In the genomic region with DNA sequence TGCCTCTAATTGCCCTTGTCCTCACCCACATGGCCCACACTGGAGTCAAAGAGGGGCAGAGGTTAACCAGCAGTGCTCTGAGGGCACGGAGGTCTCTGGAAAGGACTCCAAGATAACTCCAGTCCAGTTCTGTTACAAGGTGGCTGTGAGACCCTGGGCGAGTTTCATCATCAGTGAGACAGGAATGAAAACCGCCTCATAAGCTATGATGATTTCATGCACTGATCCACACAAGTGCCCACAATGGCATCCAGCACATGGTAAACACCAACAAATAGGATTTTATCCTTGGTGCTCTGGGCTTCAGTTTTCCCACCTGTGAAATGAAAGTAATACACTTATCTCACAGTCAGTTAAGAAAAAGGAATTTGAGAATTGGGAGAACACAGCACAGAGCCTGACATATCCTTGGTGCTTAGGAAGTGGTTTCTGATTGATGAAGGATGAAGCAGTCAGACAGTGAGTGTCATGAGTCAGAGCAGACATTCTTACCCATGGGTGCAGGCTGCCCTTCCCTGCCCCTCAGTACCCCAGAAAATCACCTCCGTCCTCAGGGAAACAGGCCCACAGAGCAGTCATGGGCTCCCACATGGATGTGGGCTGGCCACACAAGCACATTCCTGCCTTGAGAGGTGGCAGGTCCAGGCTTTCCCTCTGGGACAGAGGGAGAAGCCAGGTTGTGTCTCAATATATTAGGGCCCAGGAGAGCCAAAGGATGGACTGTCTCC, we compare ENCODE assay signal across 15 cellular contexts. TPM values are rescaled to one million over a fixed set of nuclear protein-coding genes. Genes with fewer than 3 reads are reported as not detected.
DNase-seq lines count a peak whose midpoint lies in the region; ATAC-seq, FAIRE-seq and TF ChIP-seq lines count a peak whose summit lies in the region.
"Had no signal": no experiment of that assay in that cellular context is flagged by ENCODE, and none has a peak within 500 bp of the region (broad histone marks: within the 10 kb centered on the region; RNA-seq: fewer than 3 reads in every experiment).

No MANE protein-coding gene starts in this region.

- H3K27ac ChIP-seq in OCI-LY7 (ENCODE audit: low read depth, low read length, poor library complexity, severe bottlenecking) (no peak overlapping the region), heart right ventricle (peak overlapping the region in 8 of 10 donors; percentile 3 to 69 (median 53)), skeletal muscle tissue (ENCODE audit: low read depth, low read length) (peak overlapping the region; percentile 19)
- H3K27ac ChIP-seq: WERI-Rb-1 had no signal

- TF ChIP-seq CTCF in OCI-LY7 (conservative IDR thresholded peaks at IDR 0.05; ENCODE audit: low read length), result no peak
- no peak for TF ChIP-seq CTCF in heart right ventricle (IDR thresholded peaks at IDR 0.05)

- POLR2A ChIA-PET in OCI-LY7 (lab: Charles Lee), result no interaction called here

- no peaks in the 10 kb centered on the region for H3K36me3 ChIP-seq in OCI-LY7 (ENCODE audit: insufficient read depth, low read length)
- no peaks in the 10 kb centered on the region for H3K36me3 ChIP-seq in heart right ventricle
- H3K36me3 ChIP-seq in skeletal muscle tissue (ENCODE audit: control insufficient read depth in 3 of 3, insufficient read depth in 3 of 3, low read length in 3 of 3), result no peaks in the 10 kb centered on the region
- H3K36me3 ChIP-seq: MG63, WERI-Rb-1 had no signal

- WGBS in heart right ventricle, 2 donors, result 89 to 94% methylated on average over 4 of the region's 4 CpGs

- peak; percentile 61 for DNase-seq in activated CD4-positive, alpha-beta T cell treated with anti-CD3 and anti-CD28 coated beads, Interleukin-2, amount 10 ng/mL, durations not matched to agents 24 days and 14 days
- DNase-seq in activated CD4-positive, alpha-beta T cell treated with anti-CD3 and anti-CD28 coated beads for 48 hours, result no peak
- no peak for DNase-seq in OCI-LY7 (ENCODE audit: low spot score)
- DNase-seq in heart right ventricle, result no peak
- DNase-seq in germinal center (ENCODE audit: low spot score), result no peak
- DNase-seq in GM19239 (ENCODE audit: insufficient read length, low spot score), result no peak
- DNase-seq in amniotic stem cell (lab: John Stamatoyannopoulos, UW), result no peak
- DNase-seq: activated CD8-positive, alpha-beta memory T cell treated with anti-CD3 and anti-CD28 coated beads, Interleukin-2, amount 50 U/mL, for 4 hours; hypothalamus; MG63; WERI-Rb-1 had no signal

- no peaks in the 10 kb centered on the region for H3K9me2 ChIP-seq in OCI-LY7 (ENCODE audit: insufficient read depth, low read length)

- H3K4me2 ChIP-seq in OCI-LY7 (ENCODE audit: low read length), result no peak overlapping the region

- no peaks in the 10 kb centered on the region for H3K9me3 Mint-ChIP-seq in activated CD4-positive, alpha-beta T cell treated with anti-CD3 and anti-CD28 coated beads, Interleukin-2, amount 10 ng/mL, durations not matched to agents 24 days and 14 days
- H3K9me3 Mint-ChIP-seq: neural crest cell had no signal

- peak overlapping the region; percentile 10 for H3K27ac Mint-ChIP-seq in activated CD4-positive, alpha-beta T cell treated with anti-CD3 and anti-CD28 coated beads, Interleukin-2, amount 10 ng/mL, durations not matched to agents 24 days and 14 days

- H3K9me3 ChIP-seq in OCI-LY7 (ENCODE audit: low read length), result no peaks in the 10 kb centered on the region
- H3K9me3 ChIP-seq in heart right ventricle, result no peaks in the 10 kb centered on the region
- H3K9me3 ChIP-seq in skeletal muscle tissue (ENCODE audit: control insufficient read depth in 3 of 3, low read length in 3 of 3), result no peaks in the 10 kb centered on the region
- H3K9me3 ChIP-seq: MG63 had no signal

- H3K4me1 ChIP-seq in OCI-LY7 (ENCODE audit: insufficient read depth, low read length, poor library complexity, severe bottlenecking), result peaks cover 9% of the 10 kb centered on the region
- peaks cover 17 to 64% (median 46%) of the 10 kb centered on the region in 9 donors for H3K4me1 ChIP-seq in heart right ventricle
- H3K4me1 ChIP-seq in skeletal muscle tissue (ENCODE audit: control insufficient read depth in 3 of 3, insufficient read depth in 3 of 3, low read length in 3 of 3), result peaks cover 27 to 70% (median 65%) of the 10 kb centered on the region in 3 donors

- no peak overlapping the region for H3K9ac ChIP-seq in skeletal muscle tissue (ENCODE audit: low read depth in 1 of 3, low read length in 3 of 3)

- ATAC-seq in heart right ventricle, result peak in 6 of 8 donors; percentile 12 to 35 (median 20)

- H3K4me1 Mint-ChIP-seq in activated CD4-positive, alpha-beta T cell treated with anti-CD3 and anti-CD28 coated beads, Interleukin-2, amount 10 ng/mL, durations not matched to agents 24 days and 14 days, result peaks cover 44% of the 10 kb centered on the region

- no peaks in the 10 kb centered on the region for H3K36me3 Mint-ChIP-seq in activated CD4-positive, alpha-beta T cell treated with anti-CD3 and anti-CD28 coated beads, Interleukin-2, amount 10 ng/mL, durations not matched to agents 24 days and 14 days (ENCODE audit: low read depth)

- no peak for FAIRE-seq in GM19239 (lab: Jason Lieb, UNC)

- H3K4me3 ChIP-seq in OCI-LY7 (ENCODE audit: low read depth, low read length, poor library complexity, severe bottlenecking), result no peak overlapping the region
- no peak overlapping the region for H3K4me3 ChIP-seq in heart right ventricle
- H3K4me3 ChIP-seq in skeletal muscle tissue (ENCODE audit: low read length in 3 of 3), result no peak overlapping the region
- H3K4me3 ChIP-seq: lung, MG63, SK-N-MC had no signal

- H3K27me3 ChIP-seq in heart right ventricle (no peaks in the 10 kb centered on the region), skeletal muscle tissue (ENCODE audit: control insufficient read depth in 3 of 3, insufficient read depth in 3 of 3, low read length in 3 of 3) (no peaks in the 10 kb centered on the region)
- H3K27me3 ChIP-seq: MG63 had no signal

- 0 out of 2 replicates have a peak overlapping the region, but pooled peaks have one; percentile 35 for H2AFZ ChIP-seq in OCI-LY7 (ENCODE audit: low read length)

- no peaks in the 10 kb centered on the region for H3K79me2 ChIP-seq in OCI-LY7 (ENCODE audit: insufficient read depth, low read depth, low read length)

- intact Hi-C loops in activated CD4-positive, alpha-beta T cell treated with anti-CD3 and anti-CD28 coated beads, Interleukin-2, amount 10 ng/mL, durations not matched to agents 24 days and 14 days (cut with micrococcal nuclease), result no loop called here
- intact Hi-C loops in OCI-LY7 (cut with micrococcal nuclease; ENCODE audit: unreplicated experiment), result no loop called here
- intact Hi-C loops in heart right ventricle (cut with DNase I), result no loop called here

- no TSS peak for BruUV-seq in OCI-LY7 (replicated peaks; lab: Mats Ljungman, UMichigan)

- H3K27me3 Mint-ChIP-seq in activated CD4-positive, alpha-beta T cell treated with anti-CD3 and anti-CD28 coated beads, Interleukin-2, amount 10 ng/mL, durations not matched to agents 24 days and 14 days, result peaks cover 2% of the 10 kb centered on the region

- no peaks in the 10 kb centered on the region for H4K20me1 ChIP-seq in OCI-LY7 (ENCODE audit: insufficient read depth, low read length)

- no peak overlapping the region for H3K4me3 Mint-ChIP-seq in activated CD4-positive, alpha-beta T cell treated with anti-CD3 and anti-CD28 coated beads, Interleukin-2, amount 10 ng/mL, durations not matched to agents 24 days and 14 days
- H3K4me3 Mint-ChIP-seq: neural crest cell had no signal

- CTCF ChIA-PET in OCI-LY7 (lab: Charles Lee; ENCODE audit: unreplicated experiment), result no interaction called here

RNA-seq across cellular contexts. Expression of gene DAPK2, which starts 48.4 kb away (rescaled TPM):
- total RNA-seq in activated CD4-positive, alpha-beta T cell treated with anti-CD3 and anti-CD28 coated beads, Interleukin-2, amount 10 ng/mL, durations not matched to agents 24 days and 14 days, result 3.7 and 4.3 TPM in 2 replicates
- total RNA-seq in OCI-LY7 (2014; rRNA removed; shearing (Covaris generic)), result 0.03 and 1.2 TPM in 2 replicates
- total RNA-seq in OCI-LY7 (2022), result 0.36 TPM in 1 of 2 replicates, not detected in the other
- 10 to 100 TPM; 20.8 to 62.6 (median 38.5) TPM for total RNA-seq in heart right ventricle
- 10 to 100 TPM; 33.0 to 44.6 TPM for polyA plus RNA-seq in heart right ventricle
- total RNA-seq in skeletal muscle tissue, result 2.6 TPM
